1 cellular context compared by ENCODE assay signal in genomic region chr1:149933208-149933607, GRCh38.
TF ChIP-seq lines count a peak whose summit lies in the region.

No MANE protein-coding gene starts in this region.

TF ChIP-seq in K562, 482 proteins besides CTCF, POLR2A, EP300 and RAD21:
- TF ChIP-seq NR2C1 (IDR thresholded peaks at IDR 0.05) (peak; percentile 60; the same call in 1 of the 2 replicates), NR2C1 (tag; IDR thresholded peaks at IDR 0.05) (peak; percentile 59), ZEB2 (IDR thresholded peaks at IDR 0.05) (no peak)
